Comparison of ENCODE assay signal across 1 cellular context in genomic region chr19:5340637-5341447, GRCh38.
TF ChIP-seq lines count a peak whose summit lies in the region.

Gene PTPRS, minus strand, starts transcription at chr19:5340812. Its CDS starts 54,672 bp downstream, at chr19:5286140.

TF ChIP-seq in GM12878, 131 proteins besides CTCF, POLR2A, EP300 and RAD21 (continued from another document and continues in another):
- TF ChIP-seq, protein P1, sequence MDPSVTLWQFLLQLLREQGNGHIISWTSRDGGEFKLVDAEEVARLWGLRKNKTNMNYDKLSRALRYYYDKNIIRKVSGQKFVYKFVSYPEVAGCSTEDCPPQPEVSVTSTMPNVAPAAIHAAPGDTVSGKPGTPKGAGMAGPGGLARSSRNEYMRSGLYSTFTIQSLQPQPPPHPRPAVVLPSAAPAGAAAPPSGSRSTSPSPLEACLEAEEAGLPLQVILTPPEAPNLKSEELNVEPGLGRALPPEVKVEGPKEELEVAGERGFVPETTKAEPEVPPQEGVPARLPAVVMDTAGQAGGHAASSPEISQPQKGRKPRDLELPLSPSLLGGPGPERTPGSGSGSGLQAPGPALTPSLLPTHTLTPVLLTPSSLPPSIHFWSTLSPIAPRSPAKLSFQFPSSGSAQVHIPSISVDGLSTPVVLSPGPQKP (IDR thresholded peaks at IDR 0.05; ENCODE audit: low read depth, low read length), result no peak
- peak; percentile 49 for TF ChIP-seq IKZF1 (conservative IDR thresholded peaks at IDR 0.05)
- TF ChIP-seq RELB (IDR thresholded peaks at IDR 0.05; ENCODE audit: low read depth), result no peak
- no peak for TF ChIP-seq PML (IDR thresholded peaks at IDR 0.05; ENCODE audit: low read length)
- TF ChIP-seq ETV6 (conservative IDR thresholded peaks at IDR 0.05 in 1 of 2, IDR thresholded peaks at IDR 0.05 in 1 of 2; ENCODE audit: borderline replicate concordance in 1 of 2, low read depth in 1 of 2), result no peak
- TF ChIP-seq TCF3 (IDR thresholded peaks at IDR 0.05; ENCODE audit: borderline replicate concordance, insufficient read depth, low read depth, low read length), result no peak
- TF ChIP-seq SMAD1 (IDR thresholded peaks at IDR 0.05; ENCODE audit: low read depth, partially characterized antibody), result no peak
- TF ChIP-seq ZSCAN29 (IDR thresholded peaks at IDR 0.05), result no peak
- TF ChIP-seq BRCA1 (IDR thresholded peaks at IDR 0.05; ENCODE audit: low read depth, low read length), result no peak
- TF ChIP-seq, protein P2, sequence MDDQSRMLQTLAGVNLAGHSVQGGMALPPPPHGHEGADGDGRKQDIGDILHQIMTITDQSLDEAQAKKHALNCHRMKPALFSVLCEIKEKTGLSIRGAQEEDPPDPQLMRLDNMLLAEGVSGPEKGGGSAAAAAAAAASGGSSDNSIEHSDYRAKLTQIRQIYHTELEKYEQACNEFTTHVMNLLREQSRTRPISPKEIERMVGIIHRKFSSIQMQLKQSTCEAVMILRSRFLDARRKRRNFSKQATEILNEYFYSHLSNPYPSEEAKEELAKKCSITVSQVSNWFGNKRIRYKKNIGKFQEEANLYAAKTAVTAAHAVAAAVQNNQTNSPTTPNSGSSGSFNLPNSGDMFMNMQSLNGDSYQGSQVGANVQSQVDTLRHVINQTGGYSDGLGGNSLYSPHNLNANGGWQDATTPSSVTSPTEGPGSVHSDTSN (IDR thresholded peaks at IDR 0.05; ENCODE audit: insufficient replicate concordance, low read depth, low read length), result no peak
- no peak for TF ChIP-seq RCOR1 (conservative IDR thresholded peaks at IDR 0.05; ENCODE audit: low read depth, low read length)
- no peak for TF ChIP-seq SPI1 (IDR thresholded peaks at IDR 0.05; ENCODE audit: borderline replicate concordance, insufficient read depth, low read depth, low read length)
- TF ChIP-seq ESRRA (IDR thresholded peaks at IDR 0.05; ENCODE audit: low read length), result no peak
- TF ChIP-seq JUNB (IDR thresholded peaks at IDR 0.05), result no peak
- TF ChIP-seq JUND (IDR thresholded peaks at IDR 0.05; ENCODE audit: low read depth, low read length), result peak; percentile 63; the same call in 1 of the 2 replicates
- TF ChIP-seq ASH2L (IDR thresholded peaks at IDR 0.05; ENCODE audit: borderline replicate concordance, low read depth), result no peak
- TF ChIP-seq, protein P3, sequence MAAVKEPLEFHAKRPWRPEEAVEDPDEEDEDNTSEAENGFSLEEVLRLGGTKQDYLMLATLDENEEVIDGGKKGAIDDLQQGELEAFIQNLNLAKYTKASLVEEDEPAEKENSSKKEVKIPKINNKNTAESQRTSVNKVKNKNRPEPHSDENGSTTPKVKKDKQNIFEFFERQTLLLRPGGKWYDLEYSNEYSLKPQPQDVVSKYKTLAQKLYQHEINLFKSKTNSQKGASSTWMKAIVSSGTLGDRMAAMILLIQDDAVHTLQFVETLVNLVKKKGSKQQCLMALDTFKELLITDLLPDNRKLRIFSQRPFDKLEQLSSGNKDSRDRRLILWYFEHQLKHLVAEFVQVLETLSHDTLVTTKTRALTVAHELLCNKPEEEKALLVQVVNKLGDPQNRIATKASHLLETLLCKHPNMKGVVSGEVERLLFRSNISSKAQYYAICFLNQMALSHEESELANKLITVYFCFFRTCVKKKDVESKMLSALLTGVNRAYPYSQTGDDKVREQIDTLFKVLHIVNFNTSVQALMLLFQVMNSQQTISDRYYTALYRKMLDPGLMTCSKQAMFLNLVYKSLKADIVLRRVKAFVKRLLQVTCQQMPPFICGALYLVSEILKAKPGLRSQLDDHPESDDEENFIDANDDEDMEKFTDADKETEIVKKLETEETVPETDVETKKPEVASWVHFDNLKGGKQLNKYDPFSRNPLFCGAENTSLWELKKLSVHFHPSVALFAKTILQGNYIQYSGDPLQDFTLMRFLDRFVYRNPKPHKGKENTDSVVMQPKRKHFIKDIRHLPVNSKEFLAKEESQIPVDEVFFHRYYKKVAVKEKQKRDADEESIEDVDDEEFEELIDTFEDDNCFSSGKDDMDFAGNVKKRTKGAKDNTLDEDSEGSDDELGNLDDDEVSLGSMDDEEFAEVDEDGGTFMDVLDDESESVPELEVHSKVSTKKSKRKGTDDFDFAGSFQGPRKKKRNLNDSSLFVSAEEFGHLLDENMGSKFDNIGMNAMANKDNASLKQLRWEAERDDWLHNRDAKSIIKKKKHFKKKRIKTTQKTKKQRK (IDR thresholded peaks at IDR 0.05; ENCODE audit: low read depth, low read length), result no peak
- TF ChIP-seq YY1 (IDR thresholded peaks at IDR 0.05; ENCODE audit: low read depth, low read length), result no peak
- TF ChIP-seq BACH1 (IDR thresholded peaks at IDR 0.05; ENCODE audit: borderline replicate concordance), result peak; percentile 39; the same call in 1 of the 2 replicates
- peak; percentile 31; the same call in 1 of the 2 replicates for TF ChIP-seq GATAD2B (conservative IDR thresholded peaks at IDR 0.05; ENCODE audit: low read depth)
- no peak for TF ChIP-seq BCL11A (IDR thresholded peaks at IDR 0.05; ENCODE audit: low read depth, low read length)
- TF ChIP-seq TARDBP (IDR thresholded peaks at IDR 0.05; ENCODE audit: borderline replicate concordance), result no peak
- no peak for TF ChIP-seq POU2F2 (IDR thresholded peaks at IDR 0.05; ENCODE audit: borderline replicate concordance, low read depth, low read length)
- TF ChIP-seq SIN3A (IDR thresholded peaks at IDR 0.05; ENCODE audit: low read depth, low read length), result no peak
- peak; percentile 13; the same call in 1 of the 2 replicates for TF ChIP-seq RAD51 (IDR thresholded peaks at IDR 0.05)
- TF ChIP-seq PAX8 (IDR thresholded peaks at IDR 0.05), result no peak
- no peak for TF ChIP-seq HDGF (IDR thresholded peaks at IDR 0.05)
- TF ChIP-seq CHD1 (IDR thresholded peaks at IDR 0.05; ENCODE audit: low read depth, low read length), result no peak
- no peak for TF ChIP-seq ZNF274 (IDR thresholded peaks at IDR 0.05; ENCODE audit: insufficient read depth, insufficient read length)
- TF ChIP-seq CBFB (IDR thresholded peaks at IDR 0.05; ENCODE audit: low read depth), result no peak
- no peak for TF ChIP-seq PRDM15 (CRISPR knock-in tag; IDR thresholded peaks at IDR 0.05)
- TF ChIP-seq IRF4 (IDR thresholded peaks at IDR 0.05; ENCODE audit: low read depth, low read length), result no peak
- TF ChIP-seq NFYA (IDR thresholded peaks at IDR 0.05; ENCODE audit: borderline replicate concordance, low read depth, low read length), result no peak
- TF ChIP-seq ZNF622 (IDR thresholded peaks at IDR 0.05), result no peak
- TF ChIP-seq, protein P4, sequence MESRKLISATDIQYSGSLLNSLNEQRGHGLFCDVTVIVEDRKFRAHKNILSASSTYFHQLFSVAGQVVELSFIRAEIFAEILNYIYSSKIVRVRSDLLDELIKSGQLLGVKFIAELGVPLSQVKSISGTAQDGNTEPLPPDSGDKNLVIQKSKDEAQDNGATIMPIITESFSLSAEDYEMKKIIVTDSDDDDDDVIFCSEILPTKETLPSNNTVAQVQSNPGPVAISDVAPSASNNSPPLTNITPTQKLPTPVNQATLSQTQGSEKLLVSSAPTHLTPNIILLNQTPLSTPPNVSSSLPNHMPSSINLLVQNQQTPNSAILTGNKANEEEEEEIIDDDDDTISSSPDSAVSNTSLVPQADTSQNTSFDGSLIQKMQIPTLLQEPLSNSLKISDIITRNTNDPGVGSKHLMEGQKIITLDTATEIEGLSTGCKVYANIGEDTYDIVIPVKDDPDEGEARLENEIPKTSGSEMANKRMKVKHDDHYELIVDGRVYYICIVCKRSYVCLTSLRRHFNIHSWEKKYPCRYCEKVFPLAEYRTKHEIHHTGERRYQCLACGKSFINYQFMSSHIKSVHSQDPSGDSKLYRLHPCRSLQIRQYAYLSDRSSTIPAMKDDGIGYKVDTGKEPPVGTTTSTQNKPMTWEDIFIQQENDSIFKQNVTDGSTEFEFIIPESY (IDR thresholded peaks at IDR 0.05), result peak; percentile 87
- no peak for TF ChIP-seq CBX5 (IDR thresholded peaks at IDR 0.05; ENCODE audit: low read depth)
- no peak for TF ChIP-seq NFIC (IDR thresholded peaks at IDR 0.05; ENCODE audit: low read depth, low read length)
- TF ChIP-seq ZBTB4 (CRISPR knock-in tag; IDR thresholded peaks at IDR 0.05), result no peak
- no peak for TF ChIP-seq ZNF384 (IDR thresholded peaks at IDR 0.05; ENCODE audit: borderline replicate concordance, low read depth, low read length)
- no peak for TF ChIP-seq SMARCA5 (IDR thresholded peaks at IDR 0.05)
- no peak for TF ChIP-seq ZBTB11 (CRISPR knock-in tag; IDR thresholded peaks at IDR 0.05)
